Comparison of ENCODE assay signal across 1 cellular context in the genomic region with DNA sequence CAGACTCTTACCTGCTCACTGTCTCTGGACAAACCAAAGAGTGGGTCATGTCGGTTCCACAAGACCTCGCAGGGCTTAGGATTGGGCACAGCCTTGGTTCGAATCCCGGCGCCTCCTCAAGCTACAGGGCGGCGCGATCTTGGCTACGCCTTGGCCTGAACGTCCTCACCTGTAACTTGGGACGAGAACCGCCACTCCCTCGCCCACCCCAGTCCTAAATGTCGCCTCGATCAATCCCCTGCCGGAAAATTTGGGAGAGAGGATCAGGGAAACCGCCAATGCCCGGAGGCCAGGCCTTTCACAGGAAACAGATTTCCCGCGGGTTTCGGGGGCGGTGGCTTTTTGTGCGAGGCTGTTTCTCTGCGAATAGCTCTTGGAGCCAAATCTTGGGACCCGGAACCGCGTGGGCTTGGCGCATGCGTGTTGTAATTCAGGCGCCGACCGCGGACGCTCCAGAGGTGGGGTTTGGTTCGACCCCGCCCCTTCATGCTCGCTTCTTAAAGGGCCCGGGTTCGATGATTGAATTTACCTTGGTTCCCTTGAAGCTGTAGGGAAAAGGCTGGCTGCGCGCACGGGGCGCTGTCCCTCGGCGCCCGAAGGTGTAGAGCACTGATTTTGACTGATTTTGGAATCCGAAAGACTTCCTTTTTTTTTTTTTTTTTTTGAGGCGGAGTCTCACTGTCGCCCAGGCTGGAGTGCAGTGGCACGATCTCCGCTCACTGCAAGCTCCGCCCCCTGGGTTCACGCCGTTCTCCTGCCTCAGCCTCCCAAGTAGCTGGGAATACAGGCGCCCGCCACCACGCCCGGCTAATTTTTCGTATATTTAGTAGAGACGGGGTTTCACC.
TF ChIP-seq lines count a peak whose summit lies in the region.

A gene with protein sequence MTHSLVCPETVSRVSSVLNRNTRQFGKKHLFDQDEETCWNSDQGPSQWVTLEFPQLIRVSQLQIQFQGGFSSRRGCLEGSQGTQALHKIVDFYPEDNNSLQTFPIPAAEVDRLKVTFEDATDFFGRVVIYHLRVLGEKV (minus strand): TSS at position 403 of the 845 bp plus-strand sequence. CDS start 354 bp downstream, at position 49.

TF ChIP-seq in HEK293, 187 proteins besides CTCF, POLR2A, EP300 and RAD21 (continued from another document):
- TF ChIP-seq ZBTB11 (tag by site-specific recombination; conservative IDR thresholded peaks at IDR 0.05; ENCODE audit: low read depth) (no peak; the same call in 1 of the 2 replicates), ZNF677 (tag by site-specific recombination; IDR thresholded peaks at IDR 0.05) (no peak), ZNF76 (tag by site-specific recombination; IDR thresholded peaks at IDR 0.05; ENCODE audit: borderline replicate concordance, low read depth) (no peak), ZFHX2 (tag by site-specific recombination; conservative IDR thresholded peaks at IDR 0.05) (peak; percentile 39; the same call in 1 of the 2 replicates), ZNF391 (tag by site-specific recombination; IDR thresholded peaks at IDR 0.05; ENCODE audit: borderline replicate concordance, low read depth) (no peak), ZNF114 (tag by site-specific recombination; IDR thresholded peaks at IDR 0.05) (no peak), ZBTB26 (tag by site-specific recombination; optimal IDR thresholded peaks at IDR 0.05) (peak; percentile 10), ZNF366 (tag by site-specific recombination; conservative IDR thresholded peaks at IDR 0.05) (no peak), ZNF274 (IDR thresholded peaks at IDR 0.05; ENCODE audit: low read length) (no peak), ZNF274 (tag by site-specific recombination; IDR thresholded peaks at IDR 0.05; ENCODE audit: borderline replicate concordance) (no peak), ZNF580 (tag by site-specific recombination; IDR thresholded peaks at IDR 0.05) (no peak), ZNF2 (tag by site-specific recombination; IDR thresholded peaks at IDR 0.05) (peak; percentile 50; the same call in 1 of the 2 replicates), ZNF623 (tag by site-specific recombination; IDR thresholded peaks at IDR 0.05) (no peak; the same call in 1 of the 2 replicates), KLF16 (tag by site-specific recombination; IDR thresholded peaks at IDR 0.05) (peak; percentile 63; the same call in 1 of the 2 replicates), ZNF121 (tag by site-specific recombination; IDR thresholded peaks at IDR 0.05) (no peak), GLIS2 (tag by site-specific recombination; IDR thresholded peaks at IDR 0.05) (no peak), ZNF670 (tag by site-specific recombination; IDR thresholded peaks at IDR 0.05; ENCODE audit: low read depth) (no peak), ZNF16 (tag by site-specific recombination; IDR thresholded peaks at IDR 0.05; ENCODE audit: low read depth) (no peak), SETDB1 (IDR thresholded peaks at IDR 0.05; ENCODE audit: insufficient read length, low read length) (peak; percentile 27), KLF7 (tag by site-specific recombination; IDR thresholded peaks at IDR 0.05; ENCODE audit: borderline replicate concordance) (no peak), KLF9 (tag by site-specific recombination; IDR thresholded peaks at IDR 0.05; ENCODE audit: low read depth) (peak; percentile 62), ZNF501 (tag by site-specific recombination; IDR thresholded peaks at IDR 0.05) (peak; percentile 55; the same call in 1 of the 2 replicates), ZNF112 (tag by site-specific recombination; IDR thresholded peaks at IDR 0.05) (no peak), ZNF341 (tag by site-specific recombination; IDR thresholded peaks at IDR 0.05; ENCODE audit: low read depth) (peak; percentile 86), EGR2 (tag by site-specific recombination; IDR thresholded peaks at IDR 0.05; ENCODE audit: low read depth) (0 out of 2 replicates have a peak, but pooled peaks have one; percentile 17), ZNF510 (tag by site-specific recombination; IDR thresholded peaks at IDR 0.05; ENCODE audit: insufficient replicate concordance) (no peak), ZNF654 (tag by site-specific recombination; IDR thresholded peaks at IDR 0.05; ENCODE audit: low read depth) (no peak), IKZF3 (tag by site-specific recombination; IDR thresholded peaks at IDR 0.05) (no peak), ZEB2 (tag by site-specific recombination; IDR thresholded peaks at IDR 0.05) (peak; percentile 43; the same call in 1 of the 2 replicates), ZSCAN4 (tag by site-specific recombination; IDR thresholded peaks at IDR 0.05) (no peak), ZBTB20 (tag by site-specific recombination; IDR thresholded peaks at IDR 0.05) (no peak), PRDM4 (tag by site-specific recombination; IDR thresholded peaks at IDR 0.05) (peak; percentile 35; the same call in 1 of the 2 replicates), ZNF560 (tag by site-specific recombination; IDR thresholded peaks at IDR 0.05; ENCODE audit: borderline replicate concordance) (no peak), KLF10 (tag by site-specific recombination; IDR thresholded peaks at IDR 0.05) (peak; percentile 46; the same call in 1 of the 2 replicates), ZNF19 (tag by site-specific recombination; IDR thresholded peaks at IDR 0.05; ENCODE audit: low read depth) (no peak), HOXC10 (CRISPR knock-in tag; IDR thresholded peaks at IDR 0.05) (no peak), ZSCAN23 (tag by site-specific recombination; IDR thresholded peaks at IDR 0.05) (no peak), ZSCAN30 (tag by site-specific recombination; IDR thresholded peaks at IDR 0.05) (no peak), ZNF221 (tag by site-specific recombination; IDR thresholded peaks at IDR 0.05; ENCODE audit: borderline replicate concordance) (no peak), OVOL3 (tag by site-specific recombination; IDR thresholded peaks at IDR 0.05) (no peak), SP7 (tag by site-specific recombination; IDR thresholded peaks at IDR 0.05) (peak; percentile 49; the same call in 1 of the 2 replicates), ZNF146 (tag by site-specific recombination; IDR thresholded peaks at IDR 0.05) (no peak), ZNF610 (tag by site-specific recombination; IDR thresholded peaks at IDR 0.05; ENCODE audit: borderline replicate concordance) (no peak), ZNF214 (tag by site-specific recombination; IDR thresholded peaks at IDR 0.05; ENCODE audit: borderline replicate concordance) (no peak), GLI4 (tag by site-specific recombination; IDR thresholded peaks at IDR 0.05) (no peak), MEIS1 (CRISPR knock-in tag; IDR thresholded peaks at IDR 0.05; ENCODE audit: borderline replicate concordance) (no peak), SCRT2 (tag by site-specific recombination; IDR thresholded peaks at IDR 0.05) (peak; percentile 76), YY1 (tag by site-specific recombination; IDR thresholded peaks at IDR 0.05) (no peak), GLI2 (tag by site-specific recombination; IDR thresholded peaks at IDR 0.05; ENCODE audit: borderline replicate concordance, low read depth) (no peak), ZNF473 (tag by site-specific recombination; IDR thresholded peaks at IDR 0.05) (no peak), ZXDB (tag by site-specific recombination; IDR thresholded peaks at IDR 0.05) (peak; percentile 63)
- TF ChIP-seq, protein P1, sequence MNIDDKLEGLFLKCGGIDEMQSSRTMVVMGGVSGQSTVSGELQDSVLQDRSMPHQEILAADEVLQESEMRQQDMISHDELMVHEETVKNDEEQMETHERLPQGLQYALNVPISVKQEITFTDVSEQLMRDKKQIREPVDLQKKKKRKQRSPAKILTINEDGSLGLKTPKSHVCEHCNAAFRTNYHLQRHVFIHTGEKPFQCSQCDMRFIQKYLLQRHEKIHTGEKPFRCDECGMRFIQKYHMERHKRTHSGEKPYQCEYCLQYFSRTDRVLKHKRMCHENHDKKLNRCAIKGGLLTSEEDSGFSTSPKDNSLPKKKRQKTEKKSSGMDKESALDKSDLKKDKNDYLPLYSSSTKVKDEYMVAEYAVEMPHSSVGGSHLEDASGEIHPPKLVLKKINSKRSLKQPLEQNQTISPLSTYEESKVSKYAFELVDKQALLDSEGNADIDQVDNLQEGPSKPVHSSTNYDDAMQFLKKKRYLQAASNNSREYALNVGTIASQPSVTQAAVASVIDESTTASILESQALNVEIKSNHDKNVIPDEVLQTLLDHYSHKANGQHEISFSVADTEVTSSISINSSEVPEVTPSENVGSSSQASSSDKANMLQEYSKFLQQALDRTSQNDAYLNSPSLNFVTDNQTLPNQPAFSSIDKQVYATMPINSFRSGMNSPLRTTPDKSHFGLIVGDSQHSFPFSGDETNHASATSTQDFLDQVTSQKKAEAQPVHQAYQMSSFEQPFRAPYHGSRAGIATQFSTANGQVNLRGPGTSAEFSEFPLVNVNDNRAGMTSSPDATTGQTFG (tag by site-specific recombination; IDR thresholded peaks at IDR 0.05; ENCODE audit: borderline replicate concordance): no peak
